In the genomic region with DNA sequence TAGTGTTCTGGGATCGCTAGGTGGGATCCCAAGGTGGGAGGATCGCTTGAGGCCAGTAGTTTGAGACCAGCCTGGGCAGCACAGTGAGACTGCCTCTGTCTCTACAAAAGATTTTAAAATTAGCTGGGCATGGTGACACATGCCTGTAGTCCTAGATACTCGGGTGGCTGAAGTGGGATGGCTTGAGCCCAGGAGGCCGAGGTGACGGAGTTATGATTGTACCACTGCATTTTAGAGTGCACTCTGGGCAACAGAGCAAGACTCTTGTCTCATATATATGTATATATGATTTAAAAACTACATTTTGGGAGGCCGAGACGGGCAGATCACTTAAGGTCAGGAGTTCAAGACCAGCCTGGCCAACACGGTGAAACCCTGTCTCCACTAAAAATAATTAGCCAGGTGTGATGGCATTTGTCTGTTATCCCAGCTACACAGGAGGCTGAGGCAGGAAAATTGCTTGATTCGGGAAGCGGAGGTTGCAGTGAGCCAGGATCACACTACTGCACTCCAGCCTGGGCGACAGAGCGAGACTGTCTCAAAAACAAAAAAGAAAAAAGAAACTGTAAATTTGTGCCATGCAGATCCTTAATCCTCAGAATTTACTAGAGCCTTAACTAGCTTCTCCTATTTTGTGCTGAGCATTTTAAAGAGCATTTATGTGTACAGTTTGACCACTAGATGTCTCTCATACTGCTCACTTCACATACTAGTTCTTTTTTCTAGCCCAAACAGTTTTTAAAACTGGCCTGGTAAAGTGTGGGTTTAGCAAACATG, we compare ENCODE assay signal across 1 cellular context.
TF ChIP-seq lines count a peak whose summit lies in the region.

No MANE protein-coding gene starts in this region.

TF ChIP-seq in GM23338, 12 proteins besides CTCF, POLR2A, EP300 and RAD21 (continued from another document):
- TF ChIP-seq, protein P1, sequence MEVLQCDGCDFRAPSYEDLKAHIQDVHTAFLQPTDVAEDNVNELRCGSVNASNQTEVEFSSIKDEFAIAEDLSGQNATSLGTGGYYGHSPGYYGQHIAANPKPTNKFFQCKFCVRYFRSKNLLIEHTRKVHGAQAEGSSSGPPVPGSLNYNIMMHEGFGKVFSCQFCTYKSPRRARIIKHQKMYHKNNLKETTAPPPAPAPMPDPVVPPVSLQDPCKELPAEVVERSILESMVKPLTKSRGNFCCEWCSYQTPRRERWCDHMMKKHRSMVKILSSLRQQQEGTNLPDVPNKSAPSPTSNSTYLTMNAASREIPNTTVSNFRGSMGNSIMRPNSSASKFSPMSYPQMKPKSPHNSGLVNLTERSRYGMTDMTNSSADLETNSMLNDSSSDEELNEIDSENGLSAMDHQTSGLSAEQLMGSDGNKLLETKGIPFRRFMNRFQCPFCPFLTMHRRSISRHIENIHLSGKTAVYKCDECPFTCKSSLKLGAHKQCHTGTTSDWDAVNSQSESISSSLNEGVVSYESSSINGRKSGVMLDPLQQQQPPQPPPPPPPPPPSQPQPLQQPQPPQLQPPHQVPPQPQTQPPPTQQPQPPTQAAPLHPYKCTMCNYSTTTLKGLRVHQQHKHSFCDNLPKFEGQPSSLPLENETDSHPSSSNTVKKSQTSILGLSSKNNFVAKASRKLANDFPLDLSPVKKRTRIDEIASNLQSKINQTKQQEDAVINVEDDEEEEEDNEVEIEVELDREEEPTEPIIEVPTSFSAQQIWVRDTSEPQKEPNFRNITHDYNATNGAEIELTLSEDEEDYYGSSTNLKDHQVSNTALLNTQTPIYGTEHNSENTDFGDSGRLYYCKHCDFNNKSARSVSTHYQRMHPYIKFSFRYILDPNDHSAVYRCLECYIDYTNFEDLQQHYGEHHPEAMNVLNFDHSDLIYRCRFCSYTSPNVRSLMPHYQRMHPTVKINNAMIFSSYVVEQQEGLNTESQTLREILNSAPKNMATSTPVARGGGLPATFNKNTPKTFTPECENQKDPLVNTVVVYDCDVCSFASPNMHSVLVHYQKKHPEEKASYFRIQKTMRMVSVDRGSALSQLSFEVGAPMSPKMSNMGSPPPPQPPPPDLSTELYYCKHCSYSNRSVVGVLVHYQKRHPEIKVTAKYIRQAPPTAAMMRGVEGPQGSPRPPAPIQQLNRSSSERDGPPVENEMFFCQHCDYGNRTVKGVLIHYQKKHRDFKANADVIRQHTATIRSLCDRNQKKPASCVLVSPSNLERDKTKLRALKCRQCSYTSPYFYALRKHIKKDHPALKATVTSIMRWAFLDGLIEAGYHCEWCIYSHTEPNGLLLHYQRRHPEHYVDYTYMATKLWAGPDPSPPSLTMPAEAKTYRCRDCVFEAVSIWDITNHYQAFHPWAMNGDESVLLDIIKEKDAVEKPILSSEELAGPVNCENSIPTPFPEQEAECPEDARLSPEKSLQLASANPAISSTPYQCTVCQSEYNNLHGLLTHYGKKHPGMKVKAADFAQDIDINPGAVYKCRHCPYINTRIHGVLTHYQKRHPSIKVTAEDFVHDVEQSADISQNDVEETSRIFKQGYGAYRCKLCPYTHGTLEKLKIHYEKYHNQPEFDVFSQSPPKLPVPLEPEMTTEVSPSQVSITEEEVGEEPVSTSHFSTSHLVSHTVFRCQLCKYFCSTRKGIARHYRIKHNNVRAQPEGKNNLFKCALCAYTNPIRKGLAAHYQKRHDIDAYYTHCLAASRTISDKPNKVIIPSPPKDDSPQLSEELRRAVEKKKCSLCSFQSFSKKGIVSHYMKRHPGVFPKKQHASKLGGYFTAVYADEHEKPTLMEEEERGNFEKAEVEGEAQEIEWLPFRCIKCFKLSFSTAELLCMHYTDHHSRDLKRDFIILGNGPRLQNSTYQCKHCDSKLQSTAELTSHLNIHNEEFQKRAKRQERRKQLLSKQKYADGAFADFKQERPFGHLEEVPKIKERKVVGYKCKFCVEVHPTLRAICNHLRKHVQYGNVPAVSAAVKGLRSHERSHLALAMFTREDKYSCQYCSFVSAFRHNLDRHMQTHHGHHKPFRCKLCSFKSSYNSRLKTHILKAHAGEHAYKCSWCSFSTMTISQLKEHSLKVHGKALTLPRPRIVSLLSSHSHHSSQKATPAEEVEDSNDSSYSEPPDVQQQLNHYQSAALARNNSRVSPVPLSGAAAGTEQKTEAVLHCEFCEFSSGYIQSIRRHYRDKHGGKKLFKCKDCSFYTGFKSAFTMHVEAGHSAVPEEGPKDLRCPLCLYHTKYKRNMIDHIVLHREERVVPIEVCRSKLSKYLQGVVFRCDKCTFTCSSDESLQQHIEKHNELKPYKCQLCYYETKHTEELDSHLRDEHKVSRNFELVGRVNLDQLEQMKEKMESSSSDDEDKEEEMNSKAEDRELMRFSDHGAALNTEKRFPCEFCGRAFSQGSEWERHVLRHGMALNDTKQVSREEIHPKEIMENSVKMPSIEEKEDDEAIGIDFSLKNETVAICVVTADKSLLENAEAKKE (CRISPR knock-in tag; IDR thresholded peaks at IDR 0.05): no peak
- no peak for TF ChIP-seq NANOG (IDR thresholded peaks at IDR 0.05; ENCODE audit: borderline replicate concordance)
- TF ChIP-seq JUNB (IDR thresholded peaks at IDR 0.05; ENCODE audit: unreplicated experiment): no peak
- no peak for TF ChIP-seq EZH2phosphoT487 (IDR thresholded peaks at IDR 0.05; ENCODE audit: unreplicated experiment)
- TF ChIP-seq, protein P2, sequence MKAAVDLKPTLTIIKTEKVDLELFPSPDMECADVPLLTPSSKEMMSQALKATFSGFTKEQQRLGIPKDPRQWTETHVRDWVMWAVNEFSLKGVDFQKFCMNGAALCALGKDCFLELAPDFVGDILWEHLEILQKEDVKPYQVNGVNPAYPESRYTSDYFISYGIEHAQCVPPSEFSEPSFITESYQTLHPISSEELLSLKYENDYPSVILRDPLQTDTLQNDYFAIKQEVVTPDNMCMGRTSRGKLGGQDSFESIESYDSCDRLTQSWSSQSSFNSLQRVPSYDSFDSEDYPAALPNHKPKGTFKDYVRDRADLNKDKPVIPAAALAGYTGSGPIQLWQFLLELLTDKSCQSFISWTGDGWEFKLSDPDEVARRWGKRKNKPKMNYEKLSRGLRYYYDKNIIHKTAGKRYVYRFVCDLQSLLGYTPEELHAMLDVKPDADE (IDR thresholded peaks at IDR 0.05): no peak
- TF ChIP-seq STAT1 (IDR thresholded peaks at IDR 0.05; ENCODE audit: unreplicated experiment): no peak
- TF ChIP-seq ZNF331 (CRISPR knock-in tag; IDR thresholded peaks at IDR 0.05; ENCODE audit: low read depth): no peak
- no peak for TF ChIP-seq POLR2AphosphoS5 (IDR thresholded peaks at IDR 0.05; ENCODE audit: low read depth)
